ENCODE assay signal across 8 cellular contexts in genomic region chr17:8124350-8125195, GRCh38. TPM values are rescaled to one million over a fixed set of nuclear protein-coding genes. Genes with fewer than 3 reads are reported as not detected.
DNase-seq lines count a peak whose midpoint lies in the region; ATAC-seq and TF ChIP-seq lines count a peak whose summit lies in the region.

No MANE protein-coding gene starts in this region.

- H3K9me3 ChIP-seq in left ventricle myocardium inferior (replicated peaks) (no peaks in the 10 kb centered on the region), SK-N-MC (ENCODE audit: low read depth, low read length) (no peaks in the 10 kb centered on the region), endocrine pancreas (ENCODE audit: control insufficient read depth, low read length) (no peaks in the 10 kb centered on the region)

- ATAC-seq in left ventricle myocardium superior (no peak), HG02884 (IDR thresholded peaks at IDR 0.05; ENCODE audit: unreplicated experiment) (no peak)

- H3K27me3 ChIP-seq in left ventricle myocardium inferior (ENCODE audit: low read depth) (peaks cover 42% of the 10 kb centered on the region), endocrine pancreas (ENCODE audit: control insufficient read depth, insufficient read depth, low read length) (no peaks in the 10 kb centered on the region), rectal smooth muscle tissue (ENCODE audit: control insufficient read depth, insufficient read depth, low read length) (peaks cover 14% of the 10 kb centered on the region)

- peak overlapping the region; percentile 84 for H3K4me3 ChIP-seq in left ventricle myocardium inferior
- H3K4me3 ChIP-seq in SK-N-MC = peak overlapping the region; percentile 97
- H3K4me3 ChIP-seq in endocrine pancreas (ENCODE audit: control insufficient read depth, insufficient read depth, low read length) = peak overlapping the region; percentile 6
- peak overlapping the region; percentile 75 for H3K4me3 ChIP-seq in rectal smooth muscle tissue (ENCODE audit: low read length)

- DNase-seq in left ventricle myocardium inferior (no peak), left ventricle myocardium superior (no peak), SK-N-MC (ENCODE audit: low read depth, low spot score) (no peak), GM10266 (ENCODE audit: extremely low spot score) (no peak), HPDE6-E6E7 (ENCODE audit: extremely low spot score) (no peak)

- TF ChIP-seq CTCF in left ventricle myocardium inferior (IDR thresholded peaks at IDR 0.05; ENCODE audit: borderline replicate concordance) (no peak), GM10266 (IDR thresholded peaks at IDR 0.05; ENCODE audit: control insufficient read depth, insufficient read depth, low read depth, missing control alignments) (no peak)

- H3K9ac ChIP-seq in SK-N-MC (ENCODE audit: insufficient read length) = no peak overlapping the region
- no peak overlapping the region for H3K9ac ChIP-seq in endocrine pancreas (ENCODE audit: control insufficient read depth, insufficient read depth, low read length)
- no peak overlapping the region for H3K9ac ChIP-seq in rectal smooth muscle tissue (ENCODE audit: low read length)

- H3K36me3 ChIP-seq in left ventricle myocardium inferior (no peaks in the 10 kb centered on the region), SK-N-MC (ENCODE audit: insufficient read depth, low read length) (no peaks in the 10 kb centered on the region), endocrine pancreas (ENCODE audit: control insufficient read depth, insufficient read depth, low read length) (no peaks in the 10 kb centered on the region), rectal smooth muscle tissue (ENCODE audit: control insufficient read depth, insufficient read depth, low read length) (no peaks in the 10 kb centered on the region)

- H3K27ac ChIP-seq in left ventricle myocardium inferior (replicated peaks) = no peak overlapping the region
- H3K27ac ChIP-seq in SK-N-MC = no peak overlapping the region
- no peak overlapping the region for H3K27ac ChIP-seq in rectal smooth muscle tissue (ENCODE audit: low read depth, low read length)

- H3K4me1 ChIP-seq in left ventricle myocardium inferior = peaks cover 75% of the 10 kb centered on the region
- no peaks in the 10 kb centered on the region for H3K4me1 ChIP-seq in endocrine pancreas (ENCODE audit: control insufficient read depth, insufficient read depth, low read length)
- peaks cover 20% of the 10 kb centered on the region for H3K4me1 ChIP-seq in rectal smooth muscle tissue (ENCODE audit: control insufficient read depth, insufficient read depth, low read length)

- intact Hi-C loops in left ventricle myocardium inferior (cut with micrococcal nuclease) (loop anchor here (10.0 kb wide), 1 partner anchor 60 kb away; no protein-coding TSS in a partner anchor), left ventricle myocardium superior (cut with micrococcal nuclease) (no loop called here)

RNA-seq across cellular contexts. Expression of gene HES7, which starts 0.7 kb away (rescaled TPM):
- not detected for total RNA-seq in left ventricle myocardium inferior
- not detected for total RNA-seq in left ventricle myocardium superior

RNA-seq across cellular contexts. Expression of gene ALOXE3, which starts 6.3 kb away (rescaled TPM):
- total RNA-seq in left ventricle myocardium inferior (not detected), left ventricle myocardium superior (not detected)

RNA-seq across cellular contexts. Expression of gene PER1, which starts 27.6 kb away (rescaled TPM):
- total RNA-seq in left ventricle myocardium inferior (109 TPM), left ventricle myocardium superior (126 TPM)

RNA-seq across cellular contexts. Expression of gene ALOX12B, which starts 37.1 kb away (rescaled TPM):
- total RNA-seq in left ventricle myocardium inferior (not detected), left ventricle myocardium superior (not detected)

RNA-seq across cellular contexts. Expression of gene VAMP2, which starts 38.2 kb away (rescaled TPM):
- total RNA-seq in left ventricle myocardium inferior = 59.6 TPM
- 62.3 TPM for total RNA-seq in left ventricle myocardium superior

Comparison
In these comparisons a context has a peak if more than half of its experiments do, and no peak if none do; other contexts are left out.
1. H3K4me3 ChIP-seq: peak in every context shown above with its lines; median percentile 97 in SK-N-MC; 84 in left ventricle myocardium inferior; 75 in rectal smooth muscle tissue; 6 in endocrine pancreas.